Comparison of ENCODE assay signal across 8 cellular contexts in the genomic region with DNA sequence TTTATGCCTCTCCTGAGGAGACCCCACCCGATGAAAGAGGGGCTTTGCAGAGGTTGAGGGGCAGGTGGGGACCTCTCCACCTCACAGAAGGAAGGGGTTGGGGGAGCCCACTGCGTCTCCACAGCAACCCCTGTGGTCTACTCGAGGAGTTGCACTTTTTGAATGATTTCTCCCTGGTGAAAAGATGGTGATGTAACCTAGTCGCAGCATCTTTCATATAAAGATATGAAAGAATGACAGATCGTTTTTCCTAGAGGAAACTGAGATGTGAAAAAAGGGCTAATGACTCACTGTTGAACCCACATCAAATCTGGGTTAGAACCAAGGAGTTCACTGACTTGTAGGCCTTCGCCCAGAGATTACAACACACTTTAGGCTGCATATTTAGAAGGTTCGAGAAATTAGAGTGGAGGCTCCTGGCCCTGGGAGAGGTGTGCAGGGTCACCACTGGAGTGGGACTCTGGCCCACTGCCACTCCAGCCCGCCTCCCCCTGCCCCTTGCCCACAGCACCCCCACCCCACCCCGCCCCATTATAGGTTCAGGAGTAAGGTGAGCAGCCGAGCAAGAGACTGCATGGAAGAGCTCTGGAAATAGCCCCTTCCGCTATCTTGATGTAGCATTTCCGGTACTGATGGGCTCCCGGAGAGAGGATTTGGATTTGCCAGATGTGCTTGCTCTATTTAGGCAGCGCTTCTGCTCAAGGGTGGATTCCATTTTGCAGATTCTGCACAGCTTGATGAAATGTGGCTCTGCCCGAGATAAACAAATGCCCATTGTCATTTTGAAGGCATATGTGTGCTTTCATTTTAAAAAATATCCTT. TPM values are rescaled to one million over a fixed set of nuclear protein-coding genes. Genes with fewer than 3 reads are reported as not detected.
A peak's percentile ranks its signal among the peaks of the same experiment; 100 is the strongest.
DNase-seq lines count a peak whose midpoint lies in the region; ATAC-seq and TF ChIP-seq lines count a peak whose summit lies in the region.

No MANE protein-coding gene starts in this region.

- H3K27me3 Mint-ChIP-seq in activated T-cell treated with anti-CD3 and anti-CD28 coated beads, Interleukin-2, amount 50 U/mL, for 72 hours (ENCODE audit: low read depth): peaks cover 28% of the 10 kb centered on the region
- H3K27me3 Mint-ChIP-seq in stimulated activated naive B cell treated with anti-CD40 and anti-IgM and Interleukin-4, amounts not matched to agents 10 μg/mL and 1 μg/mL and 100 μg/mL, for 72 hours: no peaks in the 10 kb centered on the region

- H3K9me3 Mint-ChIP-seq in activated T-cell treated with anti-CD3 and anti-CD28 coated beads, Interleukin-2, amount 50 U/mL, for 72 hours: no peaks in the 10 kb centered on the region
- H3K9me3 Mint-ChIP-seq in stimulated activated naive B cell treated with anti-CD40 and anti-IgM and Interleukin-4, amounts not matched to agents 10 μg/mL and 1 μg/mL and 100 μg/mL, for 72 hours: no peaks in the 10 kb centered on the region

- peaks cover 21% of the 10 kb centered on the region for H3K4me1 Mint-ChIP-seq in activated T-cell treated with anti-CD3 and anti-CD28 coated beads, Interleukin-2, amount 50 U/mL, for 72 hours (ENCODE audit: low read depth)
- H3K4me1 Mint-ChIP-seq in stimulated activated naive B cell treated with anti-CD40 and anti-IgM and Interleukin-4, amounts not matched to agents 10 μg/mL and 1 μg/mL and 100 μg/mL, for 72 hours: peaks cover 26 to 44% of the 10 kb centered on the region in 2 donors

- peak overlapping the region; percentile 77 to 89 for H3K4me3 Mint-ChIP-seq in activated T-cell treated with anti-CD3 and anti-CD28 coated beads, Interleukin-2, amount 50 U/mL, for 72 hours
- H3K4me3 Mint-ChIP-seq in stimulated activated naive B cell treated with anti-CD40 and anti-IgM and Interleukin-4, amounts not matched to agents 10 μg/mL and 1 μg/mL and 100 μg/mL, for 72 hours: peak overlapping the region; percentile 81 to 83

- peaks cover 48% of the 10 kb centered on the region for H3K4me1 ChIP-seq in left ventricle myocardium inferior

- H3K27ac ChIP-seq in KOPT-K1 (ENCODE audit: low read depth, low read length, poor library complexity, severe bottlenecking) (peak overlapping the region; percentile 13), left ventricle myocardium inferior (replicated peaks) (peak overlapping the region; percentile 85)

- H3K27me3 ChIP-seq in left ventricle myocardium inferior (ENCODE audit: low read depth): no peaks in the 10 kb centered on the region

- no peaks in the 10 kb centered on the region for H3K36me3 Mint-ChIP-seq in activated T-cell treated with anti-CD3 and anti-CD28 coated beads, Interleukin-2, amount 50 U/mL, for 72 hours (ENCODE audit: insufficient read depth in 2 of 2)
- H3K36me3 Mint-ChIP-seq in stimulated activated naive B cell treated with anti-CD40 and anti-IgM and Interleukin-4, amounts not matched to agents 10 μg/mL and 1 μg/mL and 100 μg/mL, for 72 hours: no peaks in the 10 kb centered on the region

- DNase-seq in ELR (ENCODE audit: low read depth): peak; percentile 44
- peak; percentile 28 to 36 for DNase-seq in activated T-cell treated with anti-CD3 and anti-CD28 coated beads, Interleukin-2, amount 50 U/mL, for 72 hours
- no peak for DNase-seq in left ventricle myocardium inferior
- peak; percentile 17 for DNase-seq in stimulated activated naive B cell treated with anti-CD40 and anti-IgM and Interleukin-4, amounts not matched to agents 10 μg/mL and 1 μg/mL and 100 μg/mL, for 72 hours
- no peak for DNase-seq in NCI-H2029 treated with DMSO at 0.1 percent for 48 hours (lab: John Stamatoyannopoulos, UW)
- no peak for DNase-seq in NCI-H345 treated with DMSO at 0.1 percent for 48 hours (lab: John Stamatoyannopoulos, UW; ENCODE audit: unreplicated experiment)

- TF ChIP-seq CTCF in left ventricle myocardium inferior (IDR thresholded peaks at IDR 0.05; ENCODE audit: borderline replicate concordance): peak; percentile 52

- intact Hi-C loops in left ventricle myocardium inferior (cut with micrococcal nuclease): no loop called here

- H3K36me3 ChIP-seq in KOPT-K1 (ENCODE audit: insufficient read depth, low read length) (no peaks in the 10 kb centered on the region), left ventricle myocardium inferior (no peaks in the 10 kb centered on the region)

- H3K27ac Mint-ChIP-seq in activated T-cell treated with anti-CD3 and anti-CD28 coated beads, Interleukin-2, amount 50 U/mL, for 72 hours: no peak overlapping the region
- H3K27ac Mint-ChIP-seq in stimulated activated naive B cell treated with anti-CD40 and anti-IgM and Interleukin-4, amounts not matched to agents 10 μg/mL and 1 μg/mL and 100 μg/mL, for 72 hours: peak overlapping the region; percentile 87

- peak; percentile 66 for ATAC-seq in GM21619 (IDR thresholded peaks at IDR 0.05; ENCODE audit: unreplicated experiment)
- peak; percentile 85 for ATAC-seq in activated T-cell treated with anti-CD3 and anti-CD28 coated beads, Interleukin-2, amount 50 U/mL, for 72 hours (replicated peaks in 1 of 2)
- peak; percentile 78 to 86 for ATAC-seq in stimulated activated naive B cell treated with anti-CD40 and anti-IgM and Interleukin-4, amounts not matched to agents 10 μg/mL and 1 μg/mL and 100 μg/mL, for 72 hours (replicated peaks)

- H3K9me3 ChIP-seq in KOPT-K1 (ENCODE audit: insufficient read depth, low read length, poor library complexity, severe bottlenecking): no peaks in the 10 kb centered on the region
- no peaks in the 10 kb centered on the region for H3K9me3 ChIP-seq in left ventricle myocardium inferior (replicated peaks)

- H3K4me3 ChIP-seq in left ventricle myocardium inferior: peak overlapping the region; percentile 82

RNA-seq across cellular contexts. Expression of a gene that starts 6.7 kb away (rescaled TPM):
- total RNA-seq in activated T-cell treated with anti-CD3 and anti-CD28 coated beads, Interleukin-2, amount 50 U/mL, for 72 hours: not detected
- 4.4 TPM for total RNA-seq in left ventricle myocardium inferior

Comparison
In these comparisons a context has a peak if more than half of its experiments do, and no peak if none do; other contexts are left out.
1. DNase-seq: peak in ELR (single experiment), activated T-cell treated with anti-CD3 and anti-CD28 coated beads, Interleukin-2, amount 50 U/mL, for 72 hours (2 of 2) and stimulated activated naive B cell treated with anti-CD40 and anti-IgM and Interleukin-4, amounts not matched to agents 10 μg/mL and 1 μg/mL and 100 μg/mL, for 72 hours (single experiment); none in left ventricle myocardium inferior (single experiment), NCI-H2029 treated with DMSO at 0.1 percent for 48 hours (single experiment) and NCI-H345 treated with DMSO at 0.1 percent for 48 hours (single experiment).
2. Peak in every context shown above with its lines, with median percentiles within 50 percentile points of each other: ATAC-seq.